Comparison of ENCODE assay signal across 8 cellular contexts in the genomic region with DNA sequence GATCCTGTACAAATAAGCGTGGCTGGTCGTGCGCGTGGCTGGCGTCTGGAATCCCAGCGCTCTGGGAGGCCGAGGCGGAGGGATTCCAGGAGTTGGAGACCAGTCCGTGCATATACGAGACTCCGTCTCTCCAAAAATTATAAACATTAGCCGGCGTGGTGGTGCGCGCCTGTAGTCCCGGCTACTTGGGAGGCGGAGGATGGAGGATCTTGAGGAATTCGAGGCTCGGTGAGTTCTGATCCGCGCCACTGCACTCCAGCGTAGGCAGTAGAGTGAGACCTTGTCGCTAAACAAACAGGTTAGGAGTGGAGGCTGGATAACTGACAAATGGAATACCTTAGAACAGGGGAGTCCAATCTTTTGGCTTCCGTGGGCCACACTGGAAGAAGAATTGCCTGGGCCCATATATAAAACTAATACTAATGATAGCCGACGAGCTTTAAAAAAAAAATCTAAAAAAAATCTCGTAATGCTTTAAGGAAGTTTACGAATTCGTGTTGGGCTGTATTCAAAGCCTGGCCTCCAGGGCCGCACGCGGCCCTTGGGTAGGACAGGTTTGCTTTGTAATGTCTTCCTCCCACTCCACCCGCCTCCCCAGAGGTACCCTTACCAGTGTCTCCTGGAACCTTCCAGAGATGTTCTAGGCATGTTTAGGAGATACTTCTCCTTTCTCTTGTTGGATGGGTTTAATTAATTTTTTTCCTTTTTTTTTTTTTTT. TPM values are rescaled to one million over a fixed set of nuclear protein-coding genes. Genes with fewer than 3 reads are reported as not detected.
A peak's percentile ranks its signal among the peaks of the same experiment; 100 is the strongest.
DNase-seq lines count a peak whose midpoint lies in the region; ATAC-seq and TF ChIP-seq lines count a peak whose summit lies in the region.

No MANE protein-coding gene starts in this region.

- H3K4me1 ChIP-seq in adipocyte (ENCODE audit: control insufficient read depth, insufficient read depth, low read length): peaks cover 36% of the 10 kb centered on the region
- H3K4me1 ChIP-seq in thyroid gland: peaks cover 14 to 18% of the 10 kb centered on the region in 2 donors

- TF ChIP-seq POLR2A in thyroid gland (IDR thresholded peaks at IDR 0.05): no peak

- in situ Hi-C loops in ACHN (cut with HindIII; ENCODE audit: low pct_ligation_motif_present, low pct_unique_long_range_greater_than_20kb, low sequenced_read_pairs): no loop called here

- H3K27me3 ChIP-seq in adipocyte (replicated peaks; ENCODE audit: control insufficient read depth, insufficient read depth, low read length): no peaks in the 10 kb centered on the region
- no peaks in the 10 kb centered on the region for H3K27me3 ChIP-seq in thyroid gland

- H3K4me3 ChIP-seq in adipocyte (ENCODE audit: low read length) (peak overlapping the region; percentile 95), thyroid gland (replicated peaks in 1 of 3) (peak overlapping the region; percentile 52 to 96 (median 72))

- no peak for TF ChIP-seq CTCF in thyroid gland (IDR thresholded peaks at IDR 0.05)

- ATAC-seq in HG03045 (IDR thresholded peaks at IDR 0.05; ENCODE audit: unreplicated experiment): peak; percentile 10
- peak; percentile 22 for ATAC-seq in left lobe of liver
- no peak for ATAC-seq in GM21576 (IDR thresholded peaks at IDR 0.05; ENCODE audit: unreplicated experiment)

- intact Hi-C loops in thyroid gland (cut with DNase I): loop anchor here (5.0 kb wide), 1 partner anchor 65 kb away; the partner anchor contains the start of gene GSPT1

- no peaks in the 10 kb centered on the region for H3K9me3 ChIP-seq in adipocyte (ENCODE audit: control insufficient read depth, low read length)
- no peaks in the 10 kb centered on the region for H3K9me3 ChIP-seq in thyroid gland

- 44 to 54% methylated on average over 30 to 33 of the region's 33 CpGs for WGBS in thyroid gland, 2 donors

- DNase-seq in ACHN (peak; percentile 59), adipocyte (ENCODE audit: low read depth) (no peak), left lobe of liver (ENCODE audit: low spot score) (no peak), thyroid gland (peak in 1 of 2 donors; percentile 37), NCI-H2107 (lab: John Stamatoyannopoulos, UW) (no peak)
- DNase-seq in stimulated activated CD4-positive, alpha-beta T cell treated with anti-CD3 and anti-CD28 coated beads, Interleukin-1b, Interleukin-23, amount 100 ng/mL, for 48 hours: no peak

- H3K9ac ChIP-seq in adipocyte (ENCODE audit: low read length): peak overlapping the region; percentile 97

- peak overlapping the region in 2 of 3 donors; percentile 76 to 91 for H3K27ac ChIP-seq in thyroid gland

- H3K36me3 ChIP-seq in adipocyte (ENCODE audit: control insufficient read depth, insufficient read depth, low read length, severe bottlenecking): peaks cover 24% of the 10 kb centered on the region
- peaks cover under 1 to 5% of the 10 kb centered on the region in 2 donors for H3K36me3 ChIP-seq in thyroid gland

RNA-seq across cellular contexts. Expression of gene RSL1D1, which starts 0.9 kb away (rescaled TPM):
- total RNA-seq in left lobe of liver (43.0 TPM), thyroid gland (100 to 1,000 TPM in 3 of 4 donors, 10 to 100 TPM in 1; 82.4 to 426 (median 182) TPM)

RNA-seq across cellular contexts. Expression of gene ZC3H7A, which starts 55.2 kb away (rescaled TPM):
- 20.5 TPM for total RNA-seq in left lobe of liver
- 100 to 1,000 TPM in 1 of 4 donors, 10 to 100 TPM in 3; 48.9 to 105 (median 62.7) TPM for total RNA-seq in thyroid gland
